Comparison of ENCODE assay signal across 1 cellular context in the genomic region with DNA sequence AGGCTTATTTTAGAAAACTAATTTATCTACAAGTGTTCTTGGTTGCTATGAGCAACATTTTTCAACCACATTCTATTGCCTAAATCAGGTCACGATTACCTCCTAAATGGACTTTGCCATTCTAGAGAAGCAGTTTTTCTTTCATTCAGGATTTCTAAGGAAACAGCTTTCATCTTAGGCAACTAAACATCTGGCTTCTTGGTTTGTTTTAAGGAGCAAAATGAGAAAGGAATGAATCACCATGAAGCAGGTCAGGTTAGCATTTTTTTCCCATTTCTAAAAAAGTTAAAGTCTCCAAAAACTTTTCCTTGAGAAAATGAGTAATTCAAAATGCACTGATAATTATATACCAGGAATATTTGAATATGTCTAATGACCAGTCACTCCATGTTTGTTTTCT.
TF ChIP-seq lines count a peak whose summit lies in the region.

No MANE protein-coding gene starts in this region.

TF ChIP-seq in SK-N-SH treated with all-trans-retinoic acid at 6 μM for 48 hours, 23 proteins besides CTCF, POLR2A, EP300 and RAD21 (continued from another document):
- TF ChIP-seq, protein P1, sequence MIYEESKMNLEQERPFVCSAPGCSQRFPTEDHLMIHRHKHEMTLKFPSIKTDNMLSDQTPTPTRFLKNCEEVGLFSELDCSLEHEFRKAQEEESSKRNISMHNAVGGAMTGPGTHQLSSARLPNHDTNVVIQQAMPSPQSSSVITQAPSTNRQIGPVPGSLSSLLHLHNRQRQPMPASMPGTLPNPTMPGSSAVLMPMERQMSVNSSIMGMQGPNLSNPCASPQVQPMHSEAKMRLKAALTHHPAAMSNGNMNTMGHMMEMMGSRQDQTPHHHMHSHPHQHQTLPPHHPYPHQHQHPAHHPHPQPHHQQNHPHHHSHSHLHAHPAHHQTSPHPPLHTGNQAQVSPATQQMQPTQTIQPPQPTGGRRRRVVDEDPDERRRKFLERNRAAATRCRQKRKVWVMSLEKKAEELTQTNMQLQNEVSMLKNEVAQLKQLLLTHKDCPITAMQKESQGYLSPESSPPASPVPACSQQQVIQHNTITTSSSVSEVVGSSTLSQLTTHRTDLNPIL (CRISPR knock-in tag; IDR thresholded peaks at IDR 0.05; ENCODE audit: low read depth): no peak
- TF ChIP-seq, protein P2, sequence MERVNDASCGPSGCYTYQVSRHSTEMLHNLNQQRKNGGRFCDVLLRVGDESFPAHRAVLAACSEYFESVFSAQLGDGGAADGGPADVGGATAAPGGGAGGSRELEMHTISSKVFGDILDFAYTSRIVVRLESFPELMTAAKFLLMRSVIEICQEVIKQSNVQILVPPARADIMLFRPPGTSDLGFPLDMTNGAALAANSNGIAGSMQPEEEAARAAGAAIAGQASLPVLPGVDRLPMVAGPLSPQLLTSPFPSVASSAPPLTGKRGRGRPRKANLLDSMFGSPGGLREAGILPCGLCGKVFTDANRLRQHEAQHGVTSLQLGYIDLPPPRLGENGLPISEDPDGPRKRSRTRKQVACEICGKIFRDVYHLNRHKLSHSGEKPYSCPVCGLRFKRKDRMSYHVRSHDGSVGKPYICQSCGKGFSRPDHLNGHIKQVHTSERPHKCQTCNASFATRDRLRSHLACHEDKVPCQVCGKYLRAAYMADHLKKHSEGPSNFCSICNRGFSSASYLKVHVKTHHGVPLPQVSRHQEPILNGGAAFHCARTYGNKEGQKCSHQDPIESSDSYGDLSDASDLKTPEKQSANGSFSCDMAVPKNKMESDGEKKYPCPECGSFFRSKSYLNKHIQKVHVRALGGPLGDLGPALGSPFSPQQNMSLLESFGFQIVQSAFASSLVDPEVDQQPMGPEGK (CRISPR knock-in tag; IDR thresholded peaks at IDR 0.05; ENCODE audit: borderline replicate concordance): no peak
- TF ChIP-seq ESRRG (CRISPR knock-in tag; IDR thresholded peaks at IDR 0.05): no peak
- no peak for TF ChIP-seq BACH2 (CRISPR knock-in tag; IDR thresholded peaks at IDR 0.05; ENCODE audit: borderline replicate concordance)
- TF ChIP-seq, protein P3, sequence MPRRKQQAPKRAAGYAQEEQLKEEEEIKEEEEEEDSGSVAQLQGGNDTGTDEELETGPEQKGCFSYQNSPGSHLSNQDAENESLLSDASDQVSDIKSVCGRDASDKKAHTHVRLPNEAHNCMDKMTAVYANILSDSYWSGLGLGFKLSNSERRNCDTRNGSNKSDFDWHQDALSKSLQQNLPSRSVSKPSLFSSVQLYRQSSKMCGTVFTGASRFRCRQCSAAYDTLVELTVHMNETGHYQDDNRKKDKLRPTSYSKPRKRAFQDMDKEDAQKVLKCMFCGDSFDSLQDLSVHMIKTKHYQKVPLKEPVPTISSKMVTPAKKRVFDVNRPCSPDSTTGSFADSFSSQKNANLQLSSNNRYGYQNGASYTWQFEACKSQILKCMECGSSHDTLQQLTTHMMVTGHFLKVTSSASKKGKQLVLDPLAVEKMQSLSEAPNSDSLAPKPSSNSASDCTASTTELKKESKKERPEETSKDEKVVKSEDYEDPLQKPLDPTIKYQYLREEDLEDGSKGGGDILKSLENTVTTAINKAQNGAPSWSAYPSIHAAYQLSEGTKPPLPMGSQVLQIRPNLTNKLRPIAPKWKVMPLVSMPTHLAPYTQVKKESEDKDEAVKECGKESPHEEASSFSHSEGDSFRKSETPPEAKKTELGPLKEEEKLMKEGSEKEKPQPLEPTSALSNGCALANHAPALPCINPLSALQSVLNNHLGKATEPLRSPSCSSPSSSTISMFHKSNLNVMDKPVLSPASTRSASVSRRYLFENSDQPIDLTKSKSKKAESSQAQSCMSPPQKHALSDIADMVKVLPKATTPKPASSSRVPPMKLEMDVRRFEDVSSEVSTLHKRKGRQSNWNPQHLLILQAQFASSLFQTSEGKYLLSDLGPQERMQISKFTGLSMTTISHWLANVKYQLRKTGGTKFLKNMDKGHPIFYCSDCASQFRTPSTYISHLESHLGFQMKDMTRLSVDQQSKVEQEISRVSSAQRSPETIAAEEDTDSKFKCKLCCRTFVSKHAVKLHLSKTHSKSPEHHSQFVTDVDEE (CRISPR knock-in tag; IDR thresholded peaks at IDR 0.05): no peak
- TF ChIP-seq, protein P4, sequence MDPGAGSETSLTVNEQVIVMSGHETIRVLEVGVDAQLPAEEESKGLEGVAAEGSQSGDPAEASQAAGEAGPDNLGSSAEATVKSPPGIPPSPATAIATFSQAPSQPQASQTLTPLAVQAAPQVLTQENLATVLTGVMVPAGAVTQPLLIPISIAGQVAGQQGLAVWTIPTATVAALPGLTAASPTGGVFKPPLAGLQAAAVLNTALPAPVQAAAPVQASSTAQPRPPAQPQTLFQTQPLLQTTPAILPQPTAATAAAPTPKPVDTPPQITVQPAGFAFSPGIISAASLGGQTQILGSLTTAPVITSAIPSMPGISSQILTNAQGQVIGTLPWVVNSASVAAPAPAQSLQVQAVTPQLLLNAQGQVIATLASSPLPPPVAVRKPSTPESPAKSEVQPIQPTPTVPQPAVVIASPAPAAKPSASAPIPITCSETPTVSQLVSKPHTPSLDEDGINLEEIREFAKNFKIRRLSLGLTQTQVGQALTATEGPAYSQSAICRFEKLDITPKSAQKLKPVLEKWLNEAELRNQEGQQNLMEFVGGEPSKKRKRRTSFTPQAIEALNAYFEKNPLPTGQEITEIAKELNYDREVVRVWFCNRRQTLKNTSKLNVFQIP (CRISPR knock-in tag; IDR thresholded peaks at IDR 0.05; ENCODE audit: borderline replicate concordance, low read depth): no peak
- TF ChIP-seq ZFP30 (CRISPR knock-in tag; IDR thresholded peaks at IDR 0.05): no peak
- TF ChIP-seq TOX (CRISPR knock-in tag; IDR thresholded peaks at IDR 0.05; ENCODE audit: borderline replicate concordance): no peak
- TF ChIP-seq OSR1 (CRISPR knock-in tag; IDR thresholded peaks at IDR 0.05): no peak
- no peak for TF ChIP-seq ZNF8 (CRISPR knock-in tag; IDR thresholded peaks at IDR 0.05)
- no peak for TF ChIP-seq PPARA (CRISPR knock-in tag; IDR thresholded peaks at IDR 0.05; ENCODE audit: borderline replicate concordance)
TF ChIP-seq in SK-N-SH treated with all-trans-retinoic acid at 6 μM for 48 hours: peak in this region for 0.
